Comparison of ENCODE assay signal across 1 cellular context in the genomic region with DNA sequence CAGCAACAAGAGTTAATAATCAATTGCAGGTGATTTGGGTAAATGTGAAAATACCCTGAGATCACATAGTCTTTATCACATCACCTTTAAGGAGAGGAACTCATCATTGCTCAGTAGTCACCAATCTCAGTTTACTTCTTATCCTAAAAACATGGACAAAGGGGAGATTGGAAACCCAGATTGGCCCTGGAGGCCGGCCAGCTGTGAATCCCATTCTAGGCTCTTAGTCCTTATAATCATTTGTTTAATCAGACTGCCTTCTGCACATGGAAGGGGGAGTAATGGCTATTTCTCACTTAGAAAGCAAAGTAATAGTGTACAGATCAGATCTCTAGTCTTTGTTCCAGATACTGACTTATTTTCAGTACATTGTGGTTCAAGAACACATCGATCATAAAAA.
TF ChIP-seq lines count a peak whose summit lies in the region.

No MANE protein-coding gene starts in this region.

TF ChIP-seq in H1, 55 proteins besides CTCF, POLR2A, EP300 and RAD21:
- TF ChIP-seq, protein P1, sequence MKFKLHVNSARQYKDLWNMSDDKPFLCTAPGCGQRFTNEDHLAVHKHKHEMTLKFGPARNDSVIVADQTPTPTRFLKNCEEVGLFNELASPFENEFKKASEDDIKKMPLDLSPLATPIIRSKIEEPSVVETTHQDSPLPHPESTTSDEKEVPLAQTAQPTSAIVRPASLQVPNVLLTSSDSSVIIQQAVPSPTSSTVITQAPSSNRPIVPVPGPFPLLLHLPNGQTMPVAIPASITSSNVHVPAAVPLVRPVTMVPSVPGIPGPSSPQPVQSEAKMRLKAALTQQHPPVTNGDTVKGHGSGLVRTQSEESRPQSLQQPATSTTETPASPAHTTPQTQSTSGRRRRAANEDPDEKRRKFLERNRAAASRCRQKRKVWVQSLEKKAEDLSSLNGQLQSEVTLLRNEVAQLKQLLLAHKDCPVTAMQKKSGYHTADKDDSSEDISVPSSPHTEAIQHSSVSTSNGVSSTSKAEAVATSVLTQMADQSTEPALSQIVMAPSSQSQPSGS (IDR thresholded peaks at IDR 0.05; ENCODE audit: low read length), result no peak
- TF ChIP-seq SP1 (IDR thresholded peaks at IDR 0.05; ENCODE audit: low read depth, low read length) (no peak), SIN3A (conservative IDR thresholded peaks at IDR 0.05 in 1 of 2, IDR thresholded peaks at IDR 0.05 in 1 of 2; ENCODE audit: low read depth in 1 of 2, low read length in 2 of 2) (no peak), SAP30 (IDR thresholded peaks at IDR 0.05; ENCODE audit: insufficient read depth, insufficient replicate concordance, low read length) (no peak), SUZ12 (IDR thresholded peaks at IDR 0.05; ENCODE audit: low read length) (no peak), RXRA (IDR thresholded peaks at IDR 0.05; ENCODE audit: insufficient read depth, low read depth, low read length) (no peak), CHD2 (IDR thresholded peaks at IDR 0.05; ENCODE audit: low read length) (no peak), YY1 (IDR thresholded peaks at IDR 0.05; ENCODE audit: low read depth, low read length) (no peak), NANOG (IDR thresholded peaks at IDR 0.05; ENCODE audit: insufficient read depth, low read depth, low read length, poor library complexity, severe bottlenecking) (no peak)
- TF ChIP-seq, protein P2, sequence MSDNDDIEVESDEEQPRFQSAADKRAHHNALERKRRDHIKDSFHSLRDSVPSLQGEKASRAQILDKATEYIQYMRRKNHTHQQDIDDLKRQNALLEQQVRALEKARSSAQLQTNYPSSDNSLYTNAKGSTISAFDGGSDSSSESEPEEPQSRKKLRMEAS (IDR thresholded peaks at IDR 0.05), result no peak
